10 cellular contexts compared by ENCODE assay signal in genomic region chr1:8937051-8937450, GRCh38. TPM values are rescaled to one million over a fixed set of nuclear protein-coding genes. Genes with fewer than 3 reads are reported as not detected.
"Had no signal": no experiment of that assay in that cellular context is flagged by ENCODE, and none has a peak within 500 bp of the region (broad histone marks: within the 10 kb centered on the region; RNA-seq: fewer than 3 reads in every experiment).

No MANE protein-coding gene starts in this region.

RNA-seq across cellular contexts. Expression of gene CA6, which starts 8.6 kb away (rescaled TPM):
- total RNA-seq: activated B cell treated with CpG ODN at 0.5 μM for 24 hours, ascending aorta, bronchial epithelial cell, cardiac septum, cerebellum, dermis blood vessel endothelial cell, esophagus muscularis mucosa, foreskin keratinocyte, gastrocnemius medialis, heart left ventricle had no signal
- polyA plus RNA-seq: foreskin keratinocyte, heart left ventricle had no signal
